Comparison of ENCODE assay signal across 8 cellular contexts in genomic region chr12:24808651-24809050, GRCh38.
"Had no signal": no experiment of that assay in that cellular context is flagged by ENCODE, and none has a peak within 500 bp of the region (broad histone marks: within the 10 kb centered on the region; RNA-seq: fewer than 3 reads in every experiment).

No MANE protein-coding gene starts in this region.

- H3K4me3 ChIP-seq: GM23248, HAP-1 had no signal

- H3K36me3 ChIP-seq: HAP-1 had no signal

- H3K4me1 ChIP-seq: HAP-1 had no signal

- H3K9me3 ChIP-seq: HAP-1 had no signal

- ATAC-seq: HCT116, HepG2 had no signal

- DNase-seq: GM23248, GOT3, H7, HFFc6, KBM-7 had no signal
